8 cellular contexts compared by ENCODE assay signal in the genomic region with DNA sequence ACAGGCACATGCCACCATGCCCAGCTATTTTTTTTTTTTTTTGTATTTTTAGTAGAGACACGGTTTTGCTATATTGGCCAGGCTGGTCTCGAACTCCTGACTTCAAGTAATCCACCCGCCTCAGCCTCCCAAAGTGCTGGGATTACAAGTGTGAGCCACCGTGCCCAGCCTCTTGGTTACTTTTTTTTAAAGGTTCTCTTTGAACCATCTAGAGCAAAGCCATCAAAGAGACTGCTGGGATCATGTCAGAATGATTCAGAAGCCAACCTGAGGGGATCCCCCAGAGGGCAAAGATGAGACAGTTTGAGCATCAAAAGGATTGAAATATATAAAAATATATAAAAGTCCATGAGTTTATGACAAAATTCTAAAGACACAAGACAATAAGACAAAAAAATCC.
A peak's percentile ranks its signal among the peaks of the same experiment; 100 is the strongest.
DNase-seq lines count a peak whose midpoint lies in the region; ATAC-seq and TF ChIP-seq lines count a peak whose summit lies in the region.
"Not testable (repeated sequence)": the region's sequence is repeated elsewhere in the genome, so short reads cannot be mapped to it uniquely, and the experiment has no call there.

No MANE protein-coding gene starts in this region.

- peaks cover 48 to 61% (median 54%) of the 10 kb centered on the region in 4 donors for H3K4me1 Mint-ChIP-seq in CD4-positive, CD25-positive, alpha-beta regulatory T cell
- peaks cover 55% of the 10 kb centered on the region for H3K4me1 Mint-ChIP-seq in activated CD4-positive, alpha-beta memory T cell treated with anti-CD3 and anti-CD28 coated beads for 36 hours (ENCODE audit: low read depth)
- peaks cover 45% of the 10 kb centered on the region for H3K4me1 Mint-ChIP-seq in activated T-helper 17 cell treated with anti-CD3 and anti-CD28 coated beads, Interleukin-2, amount 50 U/mL, for 72 hours
- H3K4me1 Mint-ChIP-seq in activated naive CD8-positive, alpha-beta T cell treated with anti-CD3 and anti-CD28 coated beads for 36 hours = peaks cover 35% of the 10 kb centered on the region
- H3K4me1 Mint-ChIP-seq in osteocyte (ENCODE audit: unreplicated experiment) = peaks cover 80% of the 10 kb centered on the region
- H3K4me1 Mint-ChIP-seq in stimulated activated naive CD8-positive, alpha-beta T cell treated with anti-CD3 and anti-CD28 coated beads, Interleukin-15, amount 100 ng/mL, for 72 hours = peaks cover 74% of the 10 kb centered on the region

- intact Hi-C loops in activated CD4-positive, alpha-beta memory T cell treated with anti-CD3 and anti-CD28 coated beads for 36 hours (cut with micrococcal nuclease) = loop anchor here (1.0 to 10.0 kb wide), 11 partner anchors 8 to 856 kb away; a partner anchor contains a TSS

- CTCF ChIA-PET in activated CD4-positive, alpha-beta memory T cell treated with anti-CD3 and anti-CD28 coated beads for 36 hours (lab: Charles Lee) = interaction anchor here (0.7 to 3.2 kb wide), 3 partner anchors 14 to 321 kb away, joined by 3 to 12 read pairs (median 3); no protein-coding TSS in a partner anchor

- TF ChIP-seq CTCF in osteocyte (IDR thresholded peaks at IDR 0.05) = not testable (repeated sequence)

- H3K4me1 ChIP-seq in CD4-positive, CD25-positive, alpha-beta regulatory T cell (ENCODE audit: control insufficient read depth, insufficient read depth, low read length, poor library complexity, severe bottlenecking) = peaks cover 43% of the 10 kb centered on the region

- peak overlapping the region; percentile 1 for H3K27ac ChIP-seq in CD4-positive, CD25-positive, alpha-beta regulatory T cell (ENCODE audit: insufficient read depth, low read length, poor library complexity, severe bottlenecking)

- not testable (repeated sequence) for H3K27me3 ChIP-seq in CD4-positive, CD25-positive, alpha-beta regulatory T cell (ENCODE audit: control insufficient read depth, insufficient read depth, low read length)

- peak in 2 of 3 donors; percentile 24 to 49 for DNase-seq in CD4-positive, CD25-positive, alpha-beta regulatory T cell
- DNase-seq in activated CD4-positive, CD25-positive, alpha-beta regulatory T cell treated with anti-CD3 and anti-CD28 coated beads, Interleukin-2, amount 50 U/mL, for 16 hours (ENCODE audit: low read depth, low spot score) = peak; percentile 7
- peak; percentile 70 for DNase-seq in activated CD4-positive, alpha-beta memory T cell treated with anti-CD3 and anti-CD28 coated beads for 36 hours
- DNase-seq in activated naive CD8-positive, alpha-beta T cell treated with anti-CD3 and anti-CD28 coated beads for 36 hours = peak; percentile 16
- not testable (repeated sequence) for DNase-seq in osteocyte (ENCODE audit: extremely low spot score, unreplicated experiment)
- peak; percentile 37 for DNase-seq in stimulated activated CD4-positive, alpha-beta T cell treated with anti-CD3 and anti-CD28 coated beads, Interleukin-4, amount 100 ng/mL, for 1 hour
- DNase-seq in stimulated activated naive CD8-positive, alpha-beta T cell treated with anti-CD3 and anti-CD28 coated beads, Interleukin-15, amount 100 ng/mL, for 72 hours = peak; percentile 13 to 48

- H3K9me3 ChIP-seq in CD4-positive, CD25-positive, alpha-beta regulatory T cell (ENCODE audit: control insufficient read depth in 2 of 2, low read length in 2 of 2) = not testable (repeated sequence)

- not testable (repeated sequence) for H3K27me3 Mint-ChIP-seq in CD4-positive, CD25-positive, alpha-beta regulatory T cell; activated CD4-positive, alpha-beta memory T cell treated with anti-CD3 and anti-CD28 coated beads for 36 hours; activated T-helper 17 cell treated with anti-CD3 and anti-CD28 coated beads, Interleukin-2, amount 50 U/mL, for 72 hours; activated naive CD8-positive, alpha-beta T cell treated with anti-CD3 and anti-CD28 coated beads for 36 hours; osteocyte (ENCODE audit: unreplicated experiment); stimulated activated naive CD8-positive, alpha-beta T cell treated with anti-CD3 and anti-CD28 coated beads, Interleukin-15, amount 100 ng/mL, for 72 hours

- H3K36me3 ChIP-seq in CD4-positive, CD25-positive, alpha-beta regulatory T cell (ENCODE audit: control insufficient read depth, insufficient read depth, low read length) = not testable (repeated sequence)

- not testable (repeated sequence) for H3K4me3 ChIP-seq in CD4-positive, CD25-positive, alpha-beta regulatory T cell (ENCODE audit: low read depth, low read length)

- not testable (repeated sequence) for H3K4me3 Mint-ChIP-seq in CD4-positive, CD25-positive, alpha-beta regulatory T cell; activated CD4-positive, alpha-beta memory T cell treated with anti-CD3 and anti-CD28 coated beads for 36 hours; activated naive CD8-positive, alpha-beta T cell treated with anti-CD3 and anti-CD28 coated beads for 36 hours; osteocyte (ENCODE audit: unreplicated experiment); stimulated activated naive CD8-positive, alpha-beta T cell treated with anti-CD3 and anti-CD28 coated beads, Interleukin-15, amount 100 ng/mL, for 72 hours
- H3K4me3 Mint-ChIP-seq in activated T-helper 17 cell treated with anti-CD3 and anti-CD28 coated beads, Interleukin-2, amount 50 U/mL, for 72 hours = peak overlapping the region; percentile 53

- not testable (repeated sequence) for H3K36me3 Mint-ChIP-seq in CD4-positive, CD25-positive, alpha-beta regulatory T cell; activated CD4-positive, alpha-beta memory T cell treated with anti-CD3 and anti-CD28 coated beads for 36 hours; osteocyte (ENCODE audit: unreplicated experiment)
- H3K36me3 Mint-ChIP-seq in activated T-helper 17 cell treated with anti-CD3 and anti-CD28 coated beads, Interleukin-2, amount 50 U/mL, for 72 hours (ENCODE audit: low read depth) = peaks cover 72% of the 10 kb centered on the region
- H3K36me3 Mint-ChIP-seq in activated naive CD8-positive, alpha-beta T cell treated with anti-CD3 and anti-CD28 coated beads for 36 hours = peaks cover 37% of the 10 kb centered on the region

- POLR2A ChIA-PET in activated CD4-positive, alpha-beta memory T cell treated with anti-CD3 and anti-CD28 coated beads for 36 hours (lab: Charles Lee) = interaction anchor here (1.1 kb wide), 1 partner anchor 126 kb away, joined by 3 read pairs; no protein-coding TSS in a partner anchor

- H3K27ac Mint-ChIP-seq in CD4-positive, CD25-positive, alpha-beta regulatory T cell = peak overlapping the region; percentile 48 to 64 (median 62)
- peak overlapping the region; percentile 12 for H3K27ac Mint-ChIP-seq in activated CD4-positive, alpha-beta memory T cell treated with anti-CD3 and anti-CD28 coated beads for 36 hours
- peak overlapping the region; percentile 63 for H3K27ac Mint-ChIP-seq in activated T-helper 17 cell treated with anti-CD3 and anti-CD28 coated beads, Interleukin-2, amount 50 U/mL, for 72 hours
- H3K27ac Mint-ChIP-seq in activated naive CD8-positive, alpha-beta T cell treated with anti-CD3 and anti-CD28 coated beads for 36 hours = peak overlapping the region; percentile 38
- H3K27ac Mint-ChIP-seq in osteocyte (ENCODE audit: unreplicated experiment) = peak overlapping the region; percentile 94
- peak overlapping the region in 1 of 2 donors; percentile 12 for H3K27ac Mint-ChIP-seq in stimulated activated naive CD8-positive, alpha-beta T cell treated with anti-CD3 and anti-CD28 coated beads, Interleukin-15, amount 100 ng/mL, for 72 hours

- not testable (repeated sequence) for H3K9me3 Mint-ChIP-seq in CD4-positive, CD25-positive, alpha-beta regulatory T cell; activated CD4-positive, alpha-beta memory T cell treated with anti-CD3 and anti-CD28 coated beads for 36 hours; activated T-helper 17 cell treated with anti-CD3 and anti-CD28 coated beads, Interleukin-2, amount 50 U/mL, for 72 hours; activated naive CD8-positive, alpha-beta T cell treated with anti-CD3 and anti-CD28 coated beads for 36 hours; osteocyte (ENCODE audit: unreplicated experiment); stimulated activated naive CD8-positive, alpha-beta T cell treated with anti-CD3 and anti-CD28 coated beads, Interleukin-15, amount 100 ng/mL, for 72 hours

- ATAC-seq in CD4-positive, CD25-positive, alpha-beta regulatory T cell (ENCODE audit: low read depth in 2 of 2) = peak in 1 of 2 donors; percentile 20
- peak; percentile 70 for ATAC-seq in activated T-helper 17 cell treated with anti-CD3 and anti-CD28 coated beads, Interleukin-2, amount 50 U/mL, for 72 hours (replicated peaks)
- peak; percentile 63 for ATAC-seq in stimulated activated naive CD8-positive, alpha-beta T cell treated with anti-CD3 and anti-CD28 coated beads, Interleukin-15, amount 100 ng/mL, for 72 hours
